Comparison of ENCODE assay signal across 1 cellular context in genomic region chr11:9344046-9344680, GRCh38.
TF ChIP-seq lines count a peak whose summit lies in the region.

No MANE protein-coding gene starts in this region.

TF ChIP-seq in HepG2, 621 proteins besides CTCF, POLR2A, EP300 and RAD21:
- TF ChIP-seq ZFP1 (CRISPR knock-in tag; IDR thresholded peaks at IDR 0.05) (no peak), CEBPB (IDR thresholded peaks at IDR 0.05; ENCODE audit: borderline replicate concordance, low read depth, low read length) (peak; percentile 80), CEBPG (CRISPR knock-in tag; IDR thresholded peaks at IDR 0.05) (peak; percentile 45)
